ENCODE assay signal across 13 cellular contexts in genomic region chr7:44971991-44972441, GRCh38. TPM values are rescaled to one million over a fixed set of nuclear protein-coding genes. Genes with fewer than 3 reads are reported as not detected.
A peak's percentile ranks its signal among the peaks of the same experiment; 100 is the strongest.
DNase-seq lines count a peak whose midpoint lies in the region; ATAC-seq, FAIRE-seq and TF ChIP-seq lines count a peak whose summit lies in the region.
"Had no signal": no experiment of that assay in that cellular context is flagged by ENCODE, and none has a peak within 500 bp of the region (broad histone marks: within the 10 kb centered on the region; RNA-seq: fewer than 3 reads in every experiment).

No MANE protein-coding gene starts in this region.

- TF ChIP-seq POLR2A in GM12891 (IDR thresholded peaks at IDR 0.05; ENCODE audit: low read depth, low read length): peak; percentile 70

- DNase-seq in activated CD4-positive, alpha-beta T cell treated with anti-CD3 and anti-CD28 coated beads for 36 hours: peak; percentile 8
- DNase-seq in activated CD4-positive, alpha-beta T cell treated with anti-CD3 and anti-CD28 coated beads for 4 hours: no peak
- DNase-seq in GM12891 (ENCODE audit: insufficient read length, low spot score) (no peak), T-helper 17 cell (no peak), KG1 (lab: John Stamatoyannopoulos, UW) (no peak), brain microvascular endothelial cell (no peak), NAMALWA (ENCODE audit: low spot score) (no peak)
- DNase-seq in natural killer cell treated with Interleukin-12 subunit alpha and Interleukin-12 subunit beta and Interleukin-15 and Interleukin-18, amount 100 ng/mL, for 72 hours (ENCODE audit: low spot score): no peak
- DNase-seq: ACHN, NCI-H2171 had no signal

- ATAC-seq in activated CD4-positive, alpha-beta T cell treated with anti-CD3 and anti-CD28 coated beads for 36 hours: no peak
- no peak for ATAC-seq in T-helper 17 cell
- ATAC-seq in natural killer cell treated with Interleukin-12 subunit alpha and Interleukin-12 subunit beta and Interleukin-15 and Interleukin-18, amount 100 ng/mL, for 72 hours: no peak
- ATAC-seq: WTC11 had no signal

- H3K27ac Mint-ChIP-seq in activated CD4-positive, alpha-beta T cell treated with anti-CD3 and anti-CD28 coated beads for 36 hours: peak overlapping the region; percentile 72
- H3K27ac Mint-ChIP-seq in T-helper 17 cell: peak overlapping the region; percentile 82
- H3K27ac Mint-ChIP-seq in natural killer cell treated with Interleukin-12 subunit alpha and Interleukin-12 subunit beta and Interleukin-15 and Interleukin-18, amount 100 ng/mL, for 72 hours: peak overlapping the region; percentile 58 to 86
- H3K27ac Mint-ChIP-seq: WTC11 had no signal

- TF ChIP-seq CTCF in brain microvascular endothelial cell (IDR thresholded peaks at IDR 0.05; ENCODE audit: low read depth, low read length, missing control alignments): no peak

- no peak for FAIRE-seq in GM12891 (lab: Jason Lieb, UNC)
- FAIRE-seq: keratinocyte had no signal

- no peak overlapping the region for H3K4me3 ChIP-seq in brain microvascular endothelial cell (ENCODE audit: low read depth, low read length)

- no peak overlapping the region for H3K27ac ChIP-seq in brain microvascular endothelial cell

- POLR2A ChIA-PET in activated CD4-positive, alpha-beta T cell treated with anti-CD3 and anti-CD28 coated beads for 36 hours (lab: Charles Lee): interaction anchor here (2.2 to 3.2 kb wide), 3 partner anchors 8 to 29 kb away, joined by 6 to 33 read pairs (median 11); partner anchors contain the start of gene CCM2

- no peaks in the 10 kb centered on the region for H3K9me3 ChIP-seq in T-helper 17 cell (ENCODE audit: control insufficient read depth, low read length, poor library complexity, severe bottlenecking)
- H3K9me3 ChIP-seq: SK-N-SH had no signal

- H3K36me3 Mint-ChIP-seq in activated CD4-positive, alpha-beta T cell treated with anti-CD3 and anti-CD28 coated beads for 36 hours (ENCODE audit: low read depth): peaks cover 92% of the 10 kb centered on the region
- peaks cover 5% of the 10 kb centered on the region for H3K36me3 Mint-ChIP-seq in T-helper 17 cell (ENCODE audit: low read depth)
- peaks cover 11% of the 10 kb centered on the region for H3K36me3 Mint-ChIP-seq in natural killer cell treated with Interleukin-12 subunit alpha and Interleukin-12 subunit beta and Interleukin-15 and Interleukin-18, amount 100 ng/mL, for 72 hours
- H3K36me3 Mint-ChIP-seq: WTC11 had no signal

- peaks cover 2% of the 10 kb centered on the region for H3K27me3 ChIP-seq in brain microvascular endothelial cell (replicated peaks)

- intact Hi-C loops in activated CD4-positive, alpha-beta T cell treated with anti-CD3 and anti-CD28 coated beads for 36 hours (cut with DNase I, micrococcal nuclease): no loop called here

- H3K27me3 Mint-ChIP-seq in activated CD4-positive, alpha-beta T cell treated with anti-CD3 and anti-CD28 coated beads for 36 hours: no peaks in the 10 kb centered on the region
- H3K27me3 Mint-ChIP-seq in T-helper 17 cell: no peaks in the 10 kb centered on the region
- no peaks in the 10 kb centered on the region for H3K27me3 Mint-ChIP-seq in natural killer cell treated with Interleukin-12 subunit alpha and Interleukin-12 subunit beta and Interleukin-15 and Interleukin-18, amount 100 ng/mL, for 72 hours

- in situ Hi-C loops in brain microvascular endothelial cell (cut with HindIII; ENCODE audit: low pct_ligation_motif_present, low sequenced_read_pairs): no loop called here

- H3K4me3 Mint-ChIP-seq in activated CD4-positive, alpha-beta T cell treated with anti-CD3 and anti-CD28 coated beads for 36 hours: no peak overlapping the region
- peak overlapping the region; percentile 9 for H3K4me3 Mint-ChIP-seq in T-helper 17 cell
- H3K4me3 Mint-ChIP-seq in natural killer cell treated with Interleukin-12 subunit alpha and Interleukin-12 subunit beta and Interleukin-15 and Interleukin-18, amount 100 ng/mL, for 72 hours: no peak overlapping the region
- H3K4me3 Mint-ChIP-seq: WTC11 had no signal

- H3K4me1 Mint-ChIP-seq in activated CD4-positive, alpha-beta T cell treated with anti-CD3 and anti-CD28 coated beads for 36 hours: peaks cover 46% of the 10 kb centered on the region
- peaks cover 21% of the 10 kb centered on the region for H3K4me1 Mint-ChIP-seq in T-helper 17 cell
- H3K4me1 Mint-ChIP-seq in natural killer cell treated with Interleukin-12 subunit alpha and Interleukin-12 subunit beta and Interleukin-15 and Interleukin-18, amount 100 ng/mL, for 72 hours (ENCODE audit: low read depth in 2 of 2): peaks cover 23% of the 10 kb centered on the region in 2 donors
- H3K4me1 Mint-ChIP-seq: WTC11 had no signal

- CTCF ChIA-PET in activated CD4-positive, alpha-beta T cell treated with anti-CD3 and anti-CD28 coated beads for 36 hours (lab: Charles Lee): interaction anchor here (1.3 to 4.2 kb wide), 6 partner anchors 29 to 203 kb away, joined by 3 to 115 read pairs (median 18); partner anchors contain the start of genes H2AZ2 and TBRG4

- H3K9me3 Mint-ChIP-seq in activated CD4-positive, alpha-beta T cell treated with anti-CD3 and anti-CD28 coated beads for 36 hours (ENCODE audit: low read depth): no peaks in the 10 kb centered on the region
- H3K9me3 Mint-ChIP-seq in natural killer cell treated with Interleukin-12 subunit alpha and Interleukin-12 subunit beta and Interleukin-15 and Interleukin-18, amount 100 ng/mL, for 72 hours: no peaks in the 10 kb centered on the region
- H3K9me3 Mint-ChIP-seq: WTC11 had no signal

- H3K36me3 ChIP-seq in brain microvascular endothelial cell (replicated peaks): no peaks in the 10 kb centered on the region

TF ChIP-seq in GM12891, 5 proteins besides CTCF, POLR2A, EP300 and RAD21:
- no peak for TF ChIP-seq TAF1 (IDR thresholded peaks at IDR 0.05; ENCODE audit: low read depth, low read length)
- no peak for TF ChIP-seq SPI1 (IDR thresholded peaks at IDR 0.05; ENCODE audit: low read depth, low read length)
- 0 out of 2 replicates have a peak, but pooled peaks have one; percentile 63 for TF ChIP-seq POU2F2 (IDR thresholded peaks at IDR 0.05; ENCODE audit: low read depth, low read length)
- TF ChIP-seq PAX5 (IDR thresholded peaks at IDR 0.05; ENCODE audit: insufficient read depth, low read length, severe bottlenecking): no peak
- peak; percentile 16; the same call in 1 of the 2 replicates for TF ChIP-seq POLR2AphosphoS5 (IDR thresholded peaks at IDR 0.05; ENCODE audit: low read depth, low read length)

RNA-seq across cellular contexts. Expression of gene MYO1G, which starts 6.8 kb away (rescaled TPM):
- 100 to 1,000 TPM; 369 to 376 TPM for total RNA-seq in activated CD4-positive, alpha-beta T cell treated with anti-CD3 and anti-CD28 coated beads for 36 hours
- polyA plus RNA-seq in GM12891 (2012; ENCODE audit: low read depth, missing spikeins): 203 TPM
- 100 to 1,000 TPM; 245 to 291 TPM for total RNA-seq in T-helper 17 cell
- total RNA-seq in natural killer cell treated with Interleukin-12 subunit alpha and Interleukin-12 subunit beta and Interleukin-15 and Interleukin-18, amount 100 ng/mL, for 72 hours: 100 to 1,000 TPM; 465 to 518 TPM

RNA-seq across cellular contexts. Expression of gene CCM2, which starts 28.0 kb away (rescaled TPM):
- 10 to 100 TPM; 70.1 to 80.1 TPM for total RNA-seq in activated CD4-positive, alpha-beta T cell treated with anti-CD3 and anti-CD28 coated beads for 36 hours
- polyA plus RNA-seq in GM12891 (2012; ENCODE audit: low read depth, missing spikeins): 64.9 TPM
- 10 to 100 TPM; 77.4 to 83.0 TPM for total RNA-seq in T-helper 17 cell
- total RNA-seq in natural killer cell treated with Interleukin-12 subunit alpha and Interleukin-12 subunit beta and Interleukin-15 and Interleukin-18, amount 100 ng/mL, for 72 hours: 10 to 100 TPM; 59.2 to 68.4 TPM
